In the genomic region with DNA sequence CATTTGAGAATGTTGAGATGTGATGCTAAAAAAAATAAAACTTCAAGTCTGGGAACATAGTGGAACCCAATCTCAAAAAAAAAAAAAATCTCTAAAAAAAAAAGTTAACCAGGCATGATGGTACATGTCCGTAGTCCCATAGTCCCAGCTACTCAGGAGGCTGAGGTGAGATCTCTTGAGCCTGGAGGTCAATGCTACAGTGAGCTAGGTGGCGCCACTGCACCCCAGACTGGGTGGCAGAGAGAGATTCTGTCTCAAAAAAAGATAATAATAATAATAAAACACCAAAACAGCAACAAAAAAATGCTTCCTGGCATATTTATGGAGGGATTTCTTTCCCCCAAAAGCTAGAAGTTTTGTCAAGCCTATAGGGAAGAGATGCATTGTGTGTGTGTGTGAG, we compare ENCODE assay signal across 1 cellular context.
TF ChIP-seq lines count a peak whose summit lies in the region.

No MANE protein-coding gene starts in this region.

TF ChIP-seq in GM23338, 12 proteins besides CTCF, POLR2A, EP300 and RAD21 (continued from another document):
- TF ChIP-seq, protein P1, sequence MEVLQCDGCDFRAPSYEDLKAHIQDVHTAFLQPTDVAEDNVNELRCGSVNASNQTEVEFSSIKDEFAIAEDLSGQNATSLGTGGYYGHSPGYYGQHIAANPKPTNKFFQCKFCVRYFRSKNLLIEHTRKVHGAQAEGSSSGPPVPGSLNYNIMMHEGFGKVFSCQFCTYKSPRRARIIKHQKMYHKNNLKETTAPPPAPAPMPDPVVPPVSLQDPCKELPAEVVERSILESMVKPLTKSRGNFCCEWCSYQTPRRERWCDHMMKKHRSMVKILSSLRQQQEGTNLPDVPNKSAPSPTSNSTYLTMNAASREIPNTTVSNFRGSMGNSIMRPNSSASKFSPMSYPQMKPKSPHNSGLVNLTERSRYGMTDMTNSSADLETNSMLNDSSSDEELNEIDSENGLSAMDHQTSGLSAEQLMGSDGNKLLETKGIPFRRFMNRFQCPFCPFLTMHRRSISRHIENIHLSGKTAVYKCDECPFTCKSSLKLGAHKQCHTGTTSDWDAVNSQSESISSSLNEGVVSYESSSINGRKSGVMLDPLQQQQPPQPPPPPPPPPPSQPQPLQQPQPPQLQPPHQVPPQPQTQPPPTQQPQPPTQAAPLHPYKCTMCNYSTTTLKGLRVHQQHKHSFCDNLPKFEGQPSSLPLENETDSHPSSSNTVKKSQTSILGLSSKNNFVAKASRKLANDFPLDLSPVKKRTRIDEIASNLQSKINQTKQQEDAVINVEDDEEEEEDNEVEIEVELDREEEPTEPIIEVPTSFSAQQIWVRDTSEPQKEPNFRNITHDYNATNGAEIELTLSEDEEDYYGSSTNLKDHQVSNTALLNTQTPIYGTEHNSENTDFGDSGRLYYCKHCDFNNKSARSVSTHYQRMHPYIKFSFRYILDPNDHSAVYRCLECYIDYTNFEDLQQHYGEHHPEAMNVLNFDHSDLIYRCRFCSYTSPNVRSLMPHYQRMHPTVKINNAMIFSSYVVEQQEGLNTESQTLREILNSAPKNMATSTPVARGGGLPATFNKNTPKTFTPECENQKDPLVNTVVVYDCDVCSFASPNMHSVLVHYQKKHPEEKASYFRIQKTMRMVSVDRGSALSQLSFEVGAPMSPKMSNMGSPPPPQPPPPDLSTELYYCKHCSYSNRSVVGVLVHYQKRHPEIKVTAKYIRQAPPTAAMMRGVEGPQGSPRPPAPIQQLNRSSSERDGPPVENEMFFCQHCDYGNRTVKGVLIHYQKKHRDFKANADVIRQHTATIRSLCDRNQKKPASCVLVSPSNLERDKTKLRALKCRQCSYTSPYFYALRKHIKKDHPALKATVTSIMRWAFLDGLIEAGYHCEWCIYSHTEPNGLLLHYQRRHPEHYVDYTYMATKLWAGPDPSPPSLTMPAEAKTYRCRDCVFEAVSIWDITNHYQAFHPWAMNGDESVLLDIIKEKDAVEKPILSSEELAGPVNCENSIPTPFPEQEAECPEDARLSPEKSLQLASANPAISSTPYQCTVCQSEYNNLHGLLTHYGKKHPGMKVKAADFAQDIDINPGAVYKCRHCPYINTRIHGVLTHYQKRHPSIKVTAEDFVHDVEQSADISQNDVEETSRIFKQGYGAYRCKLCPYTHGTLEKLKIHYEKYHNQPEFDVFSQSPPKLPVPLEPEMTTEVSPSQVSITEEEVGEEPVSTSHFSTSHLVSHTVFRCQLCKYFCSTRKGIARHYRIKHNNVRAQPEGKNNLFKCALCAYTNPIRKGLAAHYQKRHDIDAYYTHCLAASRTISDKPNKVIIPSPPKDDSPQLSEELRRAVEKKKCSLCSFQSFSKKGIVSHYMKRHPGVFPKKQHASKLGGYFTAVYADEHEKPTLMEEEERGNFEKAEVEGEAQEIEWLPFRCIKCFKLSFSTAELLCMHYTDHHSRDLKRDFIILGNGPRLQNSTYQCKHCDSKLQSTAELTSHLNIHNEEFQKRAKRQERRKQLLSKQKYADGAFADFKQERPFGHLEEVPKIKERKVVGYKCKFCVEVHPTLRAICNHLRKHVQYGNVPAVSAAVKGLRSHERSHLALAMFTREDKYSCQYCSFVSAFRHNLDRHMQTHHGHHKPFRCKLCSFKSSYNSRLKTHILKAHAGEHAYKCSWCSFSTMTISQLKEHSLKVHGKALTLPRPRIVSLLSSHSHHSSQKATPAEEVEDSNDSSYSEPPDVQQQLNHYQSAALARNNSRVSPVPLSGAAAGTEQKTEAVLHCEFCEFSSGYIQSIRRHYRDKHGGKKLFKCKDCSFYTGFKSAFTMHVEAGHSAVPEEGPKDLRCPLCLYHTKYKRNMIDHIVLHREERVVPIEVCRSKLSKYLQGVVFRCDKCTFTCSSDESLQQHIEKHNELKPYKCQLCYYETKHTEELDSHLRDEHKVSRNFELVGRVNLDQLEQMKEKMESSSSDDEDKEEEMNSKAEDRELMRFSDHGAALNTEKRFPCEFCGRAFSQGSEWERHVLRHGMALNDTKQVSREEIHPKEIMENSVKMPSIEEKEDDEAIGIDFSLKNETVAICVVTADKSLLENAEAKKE (CRISPR knock-in tag; IDR thresholded peaks at IDR 0.05), result no peak
- no peak for TF ChIP-seq POLR2AphosphoS5 (IDR thresholded peaks at IDR 0.05; ENCODE audit: low read depth)
- no peak for TF ChIP-seq EZH2phosphoT487 (IDR thresholded peaks at IDR 0.05; ENCODE audit: unreplicated experiment)
- no peak for TF ChIP-seq JUNB (IDR thresholded peaks at IDR 0.05; ENCODE audit: unreplicated experiment)
